In the genomic region with DNA sequence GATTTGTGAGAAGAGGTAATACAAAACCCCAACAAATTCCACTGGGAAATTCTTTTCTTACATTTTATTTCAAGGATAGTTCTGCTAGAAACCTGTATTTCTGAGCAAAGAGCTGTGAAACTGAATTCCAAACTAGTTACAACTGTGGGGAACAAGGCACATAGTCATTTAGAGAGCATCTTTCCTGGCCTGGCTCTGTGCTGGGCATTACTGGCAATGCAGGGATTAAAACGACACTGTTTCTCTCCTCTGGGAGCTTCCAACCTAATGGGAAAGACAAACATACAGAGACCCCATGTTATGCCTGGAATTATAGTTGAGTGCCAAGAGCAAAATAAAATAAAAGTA, we compare ENCODE assay signal across 27 cellular contexts. TPM values are rescaled to one million over a fixed set of nuclear protein-coding genes. Genes with fewer than 3 reads are reported as not detected.
DNase-seq lines count a peak whose midpoint lies in the region; ATAC-seq, FAIRE-seq and TF ChIP-seq lines count a peak whose summit lies in the region.
"Had no signal": no experiment of that assay in that cellular context is flagged by ENCODE, and none has a peak within 500 bp of the region (broad histone marks: within the 10 kb centered on the region; RNA-seq: fewer than 3 reads in every experiment).

No MANE protein-coding gene starts in this region.

- no peak overlapping the region for H3K18ac ChIP-seq in mesendoderm (ENCODE audit: low read length)

- H3K4me3 ChIP-seq in left ventricle myocardium inferior: no peak overlapping the region
- H3K4me3 ChIP-seq in heart right ventricle: no peak overlapping the region
- no peak overlapping the region for H3K4me3 ChIP-seq in muscle layer of colon (ENCODE audit: low read depth in 1 of 2, low read length in 2 of 2)
- H3K4me3 ChIP-seq in vagina: no peak overlapping the region
- no peak overlapping the region for H3K4me3 ChIP-seq in mesendoderm (ENCODE audit: low read length)
- H3K4me3 ChIP-seq: lower lobe of right lung, right lobe of liver, testis had no signal

- no peak overlapping the region for H2BK5ac ChIP-seq in mesendoderm (ENCODE audit: low read length)

- no peak overlapping the region for H2AK5ac ChIP-seq in mesendoderm (ENCODE audit: low read length)

- no peak overlapping the region for H4K5ac ChIP-seq in mesendoderm (ENCODE audit: low read length)

- no peak overlapping the region for H3K4me3 Mint-ChIP-seq in glutamatergic neuron (ENCODE audit: unreplicated experiment)
- H3K4me3 Mint-ChIP-seq: CD14-positive monocyte; endodermal cell; HFFc6; stimulated activated effector memory CD8-positive, alpha-beta T cell treated with anti-CD3 and anti-CD28 coated beads, Interleukin-12 subunit alpha, Interleukin-12 subunit beta, amount 100 ng/mL, for 72 hours had no signal

- H3K27me3 ChIP-seq in left ventricle myocardium inferior (ENCODE audit: low read depth): no peaks in the 10 kb centered on the region
- H3K27me3 ChIP-seq in heart right ventricle: peaks cover 0 to 49% (median 0%) of the 10 kb centered on the region in 7 donors
- H3K27me3 ChIP-seq in muscle layer of colon (ENCODE audit: control insufficient read depth in 1 of 2, insufficient read depth in 2 of 2, low read length in 2 of 2): peaks cover 0 to 5% of the 10 kb centered on the region in 2 donors
- H3K27me3 ChIP-seq in vagina: no peaks in the 10 kb centered on the region
- no peaks in the 10 kb centered on the region for H3K27me3 ChIP-seq in mesendoderm (ENCODE audit: insufficient read depth, low read length, poor library complexity)
- H3K27me3 ChIP-seq: right lobe of liver, testis had no signal

- H3K9me3 Mint-ChIP-seq in glutamatergic neuron (ENCODE audit: unreplicated experiment): no peaks in the 10 kb centered on the region
- H3K9me3 Mint-ChIP-seq: CD14-positive monocyte; endodermal cell; HFFc6; stimulated activated effector memory CD8-positive, alpha-beta T cell treated with anti-CD3 and anti-CD28 coated beads, Interleukin-12 subunit alpha, Interleukin-12 subunit beta, amount 100 ng/mL, for 72 hours had no signal

- H3K79me2 ChIP-seq in mesendoderm (ENCODE audit: control insufficient read depth, insufficient read depth, low read length): no peaks in the 10 kb centered on the region

- H4K8ac ChIP-seq in mesendoderm (ENCODE audit: low read depth, low read length): no peak overlapping the region

- H3K79me1 ChIP-seq in mesendoderm (ENCODE audit: low read length): no peaks in the 10 kb centered on the region

- no peak overlapping the region for H2BK15ac ChIP-seq in mesendoderm (replicated peaks; ENCODE audit: low read depth)

- H3K4ac ChIP-seq in mesendoderm (ENCODE audit: low read depth, low read length): no peak overlapping the region

- H3K27ac Mint-ChIP-seq in glutamatergic neuron (ENCODE audit: unreplicated experiment): no peak overlapping the region
- H3K27ac Mint-ChIP-seq: CD14-positive monocyte, endodermal cell, HFFc6 had no signal

- TF ChIP-seq POLR2A in vagina (IDR thresholded peaks at IDR 0.05): no peak

- no peak overlapping the region for H2BK120ac ChIP-seq in mesendoderm (ENCODE audit: low read depth, low read length)

- ATAC-seq in heart right ventricle: no peak
- ATAC-seq: stimulated activated effector memory CD8-positive, alpha-beta T cell treated with anti-CD3 and anti-CD28 coated beads, Interleukin-12 subunit alpha, Interleukin-12 subunit beta, amount 100 ng/mL, for 72 hours had no signal

- H3K27ac ChIP-seq in left ventricle myocardium inferior (replicated peaks) (peak overlapping the region; percentile 12), heart right ventricle (peak overlapping the region in 1 of 10 donors; percentile 56), muscle layer of colon (ENCODE audit: low read depth, low read length) (peak overlapping the region; percentile 6), vagina (peak overlapping the region; percentile 10), mesendoderm (ENCODE audit: low read depth, low read length) (no peak overlapping the region)
- H3K27ac ChIP-seq: lower lobe of right lung, right lobe of liver, WERI-Rb-1 had no signal

- DNase-seq in left ventricle myocardium inferior (no peak), heart right ventricle (no peak), cerebellar cortex (ENCODE audit: low spot score) (peak; percentile 1), vagina (ENCODE audit: extremely low spot score in 2 of 2) (no peak), mesendoderm (no peak), glutamatergic neuron (no peak), RCC 7860 (ENCODE audit: low spot score) (no peak)
- DNase-seq: ACHN; activated CD4-positive, alpha-beta T cell treated with anti-CD3 and anti-CD28 coated beads, Interleukin-2, amount 50 U/mL, for 4 hours; activated effector memory CD4-positive, alpha-beta T cell treated with Interleukin-2 at 50 U/mL for 16 hours; endodermal cell; HFFc6; hippocampal formation; islet precursor cell; lower lobe of right lung; NCI-H1417 treated with DMSO at 0.1 percent for 48 hours; NCI-H526 treated with DMSO at 0.1 percent for 48 hours; OCI-M1; right lobe of liver; testis; WERI-Rb-1 had no signal

- 38 to 67% methylated on average over 1 of the region's 1 CpG for WGBS in heart right ventricle, 2 donors
- no CpG with 5 or more reads among the region's 1 CpG for WGBS in mesendoderm (ENCODE audit: extremely low coverage, insufficient coverage, low lambda C conversion rate)

- intact Hi-C loops in left ventricle myocardium inferior (cut with micrococcal nuclease) (loop anchor here (10.0 kb wide), 1 partner anchor 108 kb away; no protein-coding TSS in a partner anchor), heart right ventricle (cut with DNase I) (loop anchor here in 9 of 10 donors (2.0 to 10.0 kb wide), 5 partner anchors 100 to 750 kb away; no protein-coding TSS in a partner anchor), vagina (cut with DNase I) (no loop called here)

- no peak for FAIRE-seq in RCC 7860 (lab: Jason Lieb, UNC)
- FAIRE-seq: G401.6 had no signal

- H3K9ac ChIP-seq in muscle layer of colon (ENCODE audit: low read length): no peak overlapping the region
- H3K9ac ChIP-seq in mesendoderm (ENCODE audit: low read length): no peak overlapping the region

- H3K36me3 Mint-ChIP-seq in glutamatergic neuron (ENCODE audit: unreplicated experiment): no peaks in the 10 kb centered on the region
- H3K36me3 Mint-ChIP-seq: CD14-positive monocyte; stimulated activated effector memory CD8-positive, alpha-beta T cell treated with anti-CD3 and anti-CD28 coated beads, Interleukin-12 subunit alpha, Interleukin-12 subunit beta, amount 100 ng/mL, for 72 hours had no signal

- H3K9me3 ChIP-seq in left ventricle myocardium inferior (replicated peaks) (no peaks in the 10 kb centered on the region), heart right ventricle (no peaks in the 10 kb centered on the region), muscle layer of colon (ENCODE audit: low read length) (no peaks in the 10 kb centered on the region), vagina (no peaks in the 10 kb centered on the region)
- H3K9me3 ChIP-seq: lower lobe of right lung, right lobe of liver, testis had no signal

- H3K4me1 ChIP-seq in left ventricle myocardium inferior (peaks cover 7% of the 10 kb centered on the region), heart right ventricle (peaks cover 0 to 7% (median 0%) of the 10 kb centered on the region in 9 donors), muscle layer of colon (ENCODE audit: insufficient read depth, low read length) (peaks cover 6% of the 10 kb centered on the region), vagina (no peaks in the 10 kb centered on the region), mesendoderm (ENCODE audit: control insufficient read depth, low read depth, low read length) (no peaks in the 10 kb centered on the region)
- H3K4me1 ChIP-seq: lower lobe of right lung, right lobe of liver had no signal

- no peak overlapping the region for H3K4me2 ChIP-seq in mesendoderm (ENCODE audit: low read length)

- no peak overlapping the region for H3K23ac ChIP-seq in mesendoderm (ENCODE audit: low read length)

- no peak overlapping the region for H3K56ac ChIP-seq in mesendoderm (ENCODE audit: low read length)

- no peaks in the 10 kb centered on the region for H3K4me1 Mint-ChIP-seq in glutamatergic neuron (ENCODE audit: low read depth, unreplicated experiment)
- H3K4me1 Mint-ChIP-seq: stimulated activated effector memory CD8-positive, alpha-beta T cell treated with anti-CD3 and anti-CD28 coated beads, Interleukin-12 subunit alpha, Interleukin-12 subunit beta, amount 100 ng/mL, for 72 hours had no signal

- H3K36me3 ChIP-seq in left ventricle myocardium inferior (no peaks in the 10 kb centered on the region), heart right ventricle (no peaks in the 10 kb centered on the region), muscle layer of colon (ENCODE audit: insufficient read depth, low read length) (no peaks in the 10 kb centered on the region), vagina (no peaks in the 10 kb centered on the region), mesendoderm (ENCODE audit: control insufficient read depth, insufficient read depth, low read length) (no peaks in the 10 kb centered on the region)
- H3K36me3 ChIP-seq: lower lobe of right lung, right lobe of liver, WERI-Rb-1 had no signal

- TF ChIP-seq CTCF in left ventricle myocardium inferior (IDR thresholded peaks at IDR 0.05; ENCODE audit: borderline replicate concordance): no peak
- no peak for TF ChIP-seq CTCF in heart right ventricle (IDR thresholded peaks at IDR 0.05)
- TF ChIP-seq CTCF in vagina (IDR thresholded peaks at IDR 0.05): no peak
- TF ChIP-seq CTCF in glutamatergic neuron (IDR thresholded peaks at IDR 0.05; ENCODE audit: partially characterized antibody, unreplicated experiment): no peak

- no peaks in the 10 kb centered on the region for H3K27me3 Mint-ChIP-seq in glutamatergic neuron (ENCODE audit: unreplicated experiment)

RNA-seq across cellular contexts. Expression of gene SUPT20HL1, which starts 36.5 kb away (rescaled TPM):
- total RNA-seq in left ventricle myocardium inferior (not detected), heart right ventricle (under 1 TPM in 1 of 10 donors, not detected in 9; 0.13 TPM), vagina (not detected), glutamatergic neuron (ENCODE audit: unreplicated experiment) (not detected)
- polyA plus RNA-seq in heart right ventricle: not detected
- polyA plus RNA-seq in mesendoderm (2013, experiment 1 of 2): not detected
- not detected for polyA plus RNA-seq in mesendoderm (2013, experiment 2 of 2)
- total RNA-seq: HFFc6; lower lobe of right lung; omental fat pad; right lobe of liver; T-helper 1 cell treated with Interleukin-12 subunit alpha and Interleukin-12 subunit beta and Interleukin-4 antibody, amounts not matched to agents 30 ng/mL and 1 ng/mL, for 36 hours had no signal
- polyA plus RNA-seq: CD14-positive monocyte had no signal
